In the genomic region with DNA sequence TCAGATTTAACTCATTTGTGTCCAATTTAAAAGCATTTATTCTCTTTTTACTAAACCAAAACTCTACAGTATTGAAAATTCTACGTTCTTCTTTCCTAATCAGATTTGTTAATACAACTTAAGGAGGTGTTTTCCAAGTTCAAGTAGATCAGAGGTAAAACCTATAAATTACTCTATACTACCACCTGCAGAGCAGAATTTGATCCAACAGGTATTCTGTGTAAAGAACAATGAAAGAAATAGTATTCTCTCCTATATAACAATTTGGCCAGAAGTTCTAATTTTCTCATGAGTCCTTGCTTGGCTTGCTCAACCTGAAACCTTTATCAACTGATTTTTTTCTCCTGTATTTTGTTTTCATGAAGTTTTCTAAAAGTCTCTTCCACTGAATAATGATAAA, we compare ENCODE assay signal across 14 cellular contexts. TPM values are rescaled to one million over a fixed set of nuclear protein-coding genes. Genes with fewer than 3 reads are reported as not detected.
DNase-seq lines count a peak whose midpoint lies in the region; ATAC-seq and TF ChIP-seq lines count a peak whose summit lies in the region.
"Had no signal": no experiment of that assay in that cellular context is flagged by ENCODE, and none has a peak within 500 bp of the region (broad histone marks: within the 10 kb centered on the region; RNA-seq: fewer than 3 reads in every experiment).

No MANE protein-coding gene starts in this region.

- peak overlapping the region; percentile 21 to 99 (median 96) for H3K27ac Mint-ChIP-seq in brain

- TF ChIP-seq POLR2A in transverse colon (IDR thresholded peaks at IDR 0.05) (no peak), prostate gland (IDR thresholded peaks at IDR 0.05) (no peak)

- H3K36me3 Mint-ChIP-seq in brain, result peaks cover 27% of the 10 kb centered on the region
- H3K36me3 Mint-ChIP-seq: naive B cell had no signal

- TF ChIP-seq CTCF in brain (conservative IDR thresholded peaks at IDR 0.05) (no peak), transverse colon (IDR thresholded peaks at IDR 0.05) (peak in 3 of 5 experiments; percentile 16 to 38 (median 19)), prostate gland (IDR thresholded peaks at IDR 0.05) (peak in 2 of 4 experiments; percentile 25 to 49)

- H3K4me1 Mint-ChIP-seq in brain, result peaks cover 36% of the 10 kb centered on the region
- H3K4me1 Mint-ChIP-seq: naive B cell had no signal

- H3K4me1 ChIP-seq in transverse colon (peaks cover 13 to 40% (median 24%) of the 10 kb centered on the region in 4 donors), prostate gland (replicated peaks) (no peaks in the 10 kb centered on the region)

- H3K36me3 ChIP-seq in transverse colon, result no peaks in the 10 kb centered on the region
- H3K36me3 ChIP-seq in prostate gland, result no peaks in the 10 kb centered on the region
- H3K36me3 ChIP-seq: thyroid gland had no signal

- H3K27ac ChIP-seq in transverse colon (peak overlapping the region; percentile 80 to 85 (median 84)), prostate gland (no peak overlapping the region)

- no peak for TF ChIP-seq EP300 in transverse colon (IDR thresholded peaks at IDR 0.05; ENCODE audit: low read depth)

- peak; percentile 68 for ATAC-seq in left colon

- no peaks in the 10 kb centered on the region for H3K9me3 ChIP-seq in transverse colon
- H3K9me3 ChIP-seq in prostate gland, result no peaks in the 10 kb centered on the region
- H3K9me3 ChIP-seq: Caco-2, thyroid gland had no signal

- H3K9me3 Mint-ChIP-seq in brain, result peaks cover 0 to 10% (median 0%) of the 10 kb centered on the region in 5 experiments
- H3K9me3 Mint-ChIP-seq: naive B cell had no signal

- H3K4me3 Mint-ChIP-seq in brain, result peak overlapping the region in 3 of 5 experiments; percentile 55 to 74 (median 62)
- H3K4me3 Mint-ChIP-seq: naive B cell had no signal

- DNase-seq in NCI-H510A treated with DMSO at 0.1 percent for 48 hours (lab: John Stamatoyannopoulos, UW) (peak; percentile 38), NCI-H510A (lab: John Stamatoyannopoulos, UW) (no peak), left colon (no peak), transverse colon (no peak), prostate gland (ENCODE audit: low spot score) (no peak), cerebellum (ENCODE audit: low spot score) (no peak)
- no peak for DNase-seq in activated CD4-positive, alpha-beta T cell treated with anti-CD3 and anti-CD28 coated beads for 4 hours
- DNase-seq: activated CD4-positive, alpha-beta T cell treated with anti-CD3 and anti-CD28 coated beads, Interleukin-2, amount 50 U/mL, for 48 hours; activated effector memory CD4-positive, alpha-beta T cell treated with Interleukin-2 at 50 U/mL for 16 hours; Caco-2; naive B cell; NCI-H345; thyroid gland had no signal

- H3K27me3 ChIP-seq in transverse colon (no peaks in the 10 kb centered on the region), prostate gland (replicated peaks; ENCODE audit: insufficient read depth) (no peaks in the 10 kb centered on the region)
- H3K27me3 ChIP-seq: thyroid gland had no signal

- H3K4me3 ChIP-seq in transverse colon, result no peak overlapping the region
- no peak overlapping the region for H3K4me3 ChIP-seq in prostate gland
- H3K4me3 ChIP-seq: thyroid gland had no signal

- no peaks in the 10 kb centered on the region for H3K27me3 Mint-ChIP-seq in brain
- H3K27me3 Mint-ChIP-seq: naive B cell had no signal

- in situ Hi-C loops in transverse colon (cut with MboI; ENCODE audit: low pct_ligation_motif_present in 1 of 4, low pct_unique_long_range_greater_than_20kb in 1 of 4, low sequenced_read_pairs in 3 of 4), result no loop called here

- 25 to 47% methylated on average over 1 of the region's 1 CpG for WGBS in transverse colon (ENCODE audit: low coverage in 1 of 2), 2 donors
- WGBS in prostate gland, result 60% methylated on average over 1 of the region's 1 CpG

- intact Hi-C loops in left colon (cut with DNase I, micrococcal nuclease) (no loop called here), transverse colon (cut with DNase I; ENCODE audit: low total_unique reads) (no loop called here), prostate gland (cut with DNase I) (no loop called here)

RNA-seq across cellular contexts. Expression of a gene that starts 28.5 kb away (rescaled TPM):
- 35.6 TPM for polyA plus RNA-seq in brain (ENCODE audit: insufficient read depth, low read depth, low replicate concordance)
- total RNA-seq in left colon (100 to 1,000 TPM; 179 to 332 TPM), transverse colon (100 to 1,000 TPM; 280 to 535 (median 428) TPM), prostate gland (100 to 1,000 TPM; 131 to 242 TPM), cerebellum (383 TPM)

Comparison
In these comparisons a context has a peak if more than half of its experiments do, and no peak if none do; other contexts are left out.
1. CTCF ChIP-seq: peak in transverse colon (3 of 5); none in brain (0 of 2).
2. H3K27ac ChIP-seq: peak in transverse colon (4 of 4); none in prostate gland (0 of 2).